In the genomic region with DNA sequence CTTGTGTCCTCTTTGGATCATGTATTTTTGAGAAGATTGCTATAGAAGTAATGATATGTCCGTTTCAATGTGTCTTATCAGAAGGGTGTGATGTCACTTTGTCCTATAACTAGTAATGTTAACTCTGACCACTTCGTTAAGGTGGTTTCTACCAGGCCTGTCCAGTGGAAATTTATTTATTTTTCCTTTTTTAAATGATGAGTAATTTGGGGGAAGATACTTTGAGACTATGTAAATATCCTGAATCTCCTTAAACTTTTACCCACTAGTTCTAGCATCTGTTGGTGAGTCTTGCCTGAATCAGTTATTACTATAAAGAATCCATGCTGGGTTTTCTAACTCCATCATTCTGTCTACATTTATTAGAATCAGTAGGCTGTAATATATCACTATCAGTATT, we compare ENCODE assay signal across 16 cellular contexts. TPM values are rescaled to one million over a fixed set of nuclear protein-coding genes. Genes with fewer than 3 reads are reported as not detected.
DNase-seq lines count a peak whose midpoint lies in the region; ATAC-seq and TF ChIP-seq lines count a peak whose summit lies in the region.
"Had no signal": no experiment of that assay in that cellular context is flagged by ENCODE, and none has a peak within 500 bp of the region (broad histone marks: within the 10 kb centered on the region; RNA-seq: fewer than 3 reads in every experiment).

No MANE protein-coding gene starts in this region.

- DNase-seq in A172 (ENCODE audit: low spot score) = peak; percentile 21
- peak; percentile 56 for DNase-seq in EH (ENCODE audit: low read depth)
- peak; percentile 79 for DNase-seq in PC-3
- DNase-seq in activated naive CD4-positive, alpha-beta T cell treated with anti-CD3 and anti-CD28 coated beads, Interleukin-2, amount 10 ng/mL, durations not matched to agents 7 days and 5 days = no peak
- DNase-seq in MG63 = no peak
- DNase-seq: DMS79 treated with DMSO at 0.1 percent for 48 hours, MV-4-11, NCI-H1417 treated with DMSO at 0.1 percent for 48 hours, NCI-H2081 treated with DMSO at 0.1 percent for 48 hours, NCI-H226, NCI-H526 treated with DMSO at 0.1 percent for 48 hours, OCI-M1 had no signal

- peaks cover 87% of the 10 kb centered on the region for H3K79me2 ChIP-seq in PC-3 (ENCODE audit: low read length)

- H3K4me3 ChIP-seq in PC-3 (ENCODE audit: low read length) = peak overlapping the region; percentile 39
- H3K4me3 ChIP-seq in MG63 = no peak overlapping the region

- H3K27ac ChIP-seq in PC-3 (ENCODE audit: low read length) = peak overlapping the region; percentile 71

- H2AFZ ChIP-seq in PC-3 (ENCODE audit: low read length) = no peak overlapping the region

- H3K36me3 ChIP-seq in PC-3 (ENCODE audit: low read depth, low read length) (peaks cover 7% of the 10 kb centered on the region), MG63 (peaks cover 15% of the 10 kb centered on the region)

- BruUV-seq in PC-3 (replicated peaks; lab: Mats Ljungman, UMichigan) = no TSS peak

- peaks cover 37% of the 10 kb centered on the region for H4K20me1 ChIP-seq in PC-3 (ENCODE audit: low read length)

- peaks cover 28% of the 10 kb centered on the region for H3K4me1 ChIP-seq in PC-3 (ENCODE audit: insufficient read depth, low read length)

- ATAC-seq in PC-3 (peak; percentile 98), HG02798 (IDR thresholded peaks at IDR 0.05; ENCODE audit: poor library complexity, unreplicated experiment) (no peak), GM19467 (IDR thresholded peaks at IDR 0.05; ENCODE audit: unreplicated experiment) (no peak)

- no peaks in the 10 kb centered on the region for H3K27me3 Mint-ChIP-seq in brain
- H3K27me3 Mint-ChIP-seq in activated naive CD4-positive, alpha-beta T cell treated with anti-CD3 and anti-CD28 coated beads, Interleukin-2, amount 10 ng/mL, durations not matched to agents 7 days and 5 days = no peaks in the 10 kb centered on the region

- peak overlapping the region in 3 of 5 experiments; percentile 45 to 49 (median 48) for H3K4me3 Mint-ChIP-seq in brain
- H3K4me3 Mint-ChIP-seq in activated naive CD4-positive, alpha-beta T cell treated with anti-CD3 and anti-CD28 coated beads, Interleukin-2, amount 10 ng/mL, durations not matched to agents 7 days and 5 days = no peak overlapping the region
- H3K4me3 Mint-ChIP-seq: CD14-positive monocyte had no signal

- TF ChIP-seq CTCF in PC-3 (conservative IDR thresholded peaks at IDR 0.05; ENCODE audit: low read depth, low read length) = no peak
- TF ChIP-seq CTCF in brain (conservative IDR thresholded peaks at IDR 0.05) = no peak

- H3K9me3 Mint-ChIP-seq in brain = peaks cover 0 to 3% (median 0%) of the 10 kb centered on the region in 5 experiments
- no peaks in the 10 kb centered on the region for H3K9me3 Mint-ChIP-seq in activated naive CD4-positive, alpha-beta T cell treated with anti-CD3 and anti-CD28 coated beads, Interleukin-2, amount 10 ng/mL, durations not matched to agents 7 days and 5 days
- H3K9me3 Mint-ChIP-seq: CD14-positive monocyte had no signal

- POLR2A ChIA-PET in PC-3 (lab: Charles Lee; ENCODE audit: unreplicated experiment) = no interaction called here

- H3K27me3 ChIP-seq in PC-3 (ENCODE audit: low read length) = no peaks in the 10 kb centered on the region
- H3K27me3 ChIP-seq in MG63 = no peaks in the 10 kb centered on the region

- 0 out of 2 replicates have a peak overlapping the region, but pooled peaks have one; percentile 2 for H3K9ac ChIP-seq in PC-3 (ENCODE audit: low read length)

- peak overlapping the region; percentile 65 for H3K4me2 ChIP-seq in PC-3 (ENCODE audit: low read length)

- H3F3A ChIP-seq in PC-3 (ENCODE audit: low read length, unreplicated experiment) = peaks cover 5% of the 10 kb centered on the region

- intact Hi-C loops in PC-3 (cut with micrococcal nuclease) = loop anchor here (1.0 kb wide), 1 partner anchor 15 kb away; no protein-coding TSS in a partner anchor

- no peaks in the 10 kb centered on the region for H3K9me2 ChIP-seq in PC-3 (replicated peaks; ENCODE audit: low read length)

- peak overlapping the region in 1 of 5 experiments; percentile 20 for H3K27ac Mint-ChIP-seq in brain
- H3K27ac Mint-ChIP-seq in activated naive CD4-positive, alpha-beta T cell treated with anti-CD3 and anti-CD28 coated beads, Interleukin-2, amount 10 ng/mL, durations not matched to agents 7 days and 5 days = no peak overlapping the region

- peaks cover 44% of the 10 kb centered on the region for H3K36me3 Mint-ChIP-seq in brain
- H3K36me3 Mint-ChIP-seq in activated naive CD4-positive, alpha-beta T cell treated with anti-CD3 and anti-CD28 coated beads, Interleukin-2, amount 10 ng/mL, durations not matched to agents 7 days and 5 days = peaks cover 26% of the 10 kb centered on the region

- no peaks in the 10 kb centered on the region for H3K9me3 ChIP-seq in PC-3 (ENCODE audit: low read length)
- no peaks in the 10 kb centered on the region for H3K9me3 ChIP-seq in MG63

- CTCF ChIA-PET in PC-3 (lab: Charles Lee) = no interaction called here
- CTCF ChIA-PET in activated naive CD4-positive, alpha-beta T cell treated with anti-CD3 and anti-CD28 coated beads, Interleukin-2, amount 10 ng/mL, durations not matched to agents 7 days and 5 days (lab: Charles Lee) = no interaction called here

- H3K4me1 Mint-ChIP-seq in brain = peaks cover 72% of the 10 kb centered on the region
- H3K4me1 Mint-ChIP-seq in activated naive CD4-positive, alpha-beta T cell treated with anti-CD3 and anti-CD28 coated beads, Interleukin-2, amount 10 ng/mL, durations not matched to agents 7 days and 5 days = peaks cover 31% of the 10 kb centered on the region

RNA-seq across cellular contexts. Expression of a gene that starts 15.3 kb away (rescaled TPM):
- 6.6 and 6.8 TPM in 2 replicates for total RNA-seq in A172 (2014; rRNA removed; shearing (Covaris generic))
- 20.2 and 30.5 TPM in 2 replicates for total RNA-seq in PC-3 (2014; rRNA removed)
- 25.1 TPM for polyA plus RNA-seq in brain (ENCODE audit: insufficient read depth, low read depth, low replicate concordance)
- total RNA-seq in MG63 (2014; rRNA removed; shearing (Covaris generic); ENCODE audit: low replicate concordance) = 6.0 and 13.1 TPM in 2 replicates

RNA-seq across cellular contexts. Expression of a gene that starts 36.0 kb away (rescaled TPM):
- 13.6 and 17.5 TPM in 2 replicates for total RNA-seq in A172 (2014; rRNA removed; shearing (Covaris generic))
- 74.0 TPM in 2 replicates for total RNA-seq in PC-3 (2014; rRNA removed)
- polyA plus RNA-seq in brain (ENCODE audit: insufficient read depth, low read depth, low replicate concordance) = 4.4 TPM
- total RNA-seq in MG63 (2014; rRNA removed; shearing (Covaris generic); ENCODE audit: low replicate concordance) = 55.1 and 91.2 TPM in 2 replicates

Comparison
In these comparisons a context has a peak if more than half of its experiments do, and no peak if none do; other contexts are left out.
1. DNase-seq: peak in A172 (single experiment), EH (single experiment) and PC-3 (single experiment); none in activated naive CD4-positive, alpha-beta T cell treated with anti-CD3 and anti-CD28 coated beads, Interleukin-2, amount 10 ng/mL, durations not matched to agents 7 days and 5 days (single experiment) and MG63 (single experiment).